In genomic region chr6:1390071-1390804, GRCh38 we compare ENCODE assay signal across 1 cellular context.
TF ChIP-seq lines count a peak whose summit lies in the region.

No MANE protein-coding gene starts in this region.

TF ChIP-seq in HepG2, 621 proteins besides CTCF, POLR2A, EP300 and RAD21 (continued from another document):
- no peak for TF ChIP-seq IKZF5 (CRISPR knock-in tag; IDR thresholded peaks at IDR 0.05)
- no peak for TF ChIP-seq ZKSCAN5 (CRISPR knock-in tag; IDR thresholded peaks at IDR 0.05)
- no peak for TF ChIP-seq IRX3 (CRISPR knock-in tag; IDR thresholded peaks at IDR 0.05; ENCODE audit: borderline replicate concordance, low read depth)
- 0 out of 2 replicates have a peak, but pooled peaks have one; percentile 14 for TF ChIP-seq MAX (IDR thresholded peaks at IDR 0.05)
- TF ChIP-seq ASH2L (IDR thresholded peaks at IDR 0.05; ENCODE audit: insufficient read length, low read depth, low read length) = no peak
- TF ChIP-seq ZNF790 (CRISPR knock-in tag; IDR thresholded peaks at IDR 0.05; ENCODE audit: borderline replicate concordance) = no peak
- TF ChIP-seq SNRNP70 (IDR thresholded peaks at IDR 0.05; ENCODE audit: low read depth, low read length) = no peak
- TF ChIP-seq GABPB1 (CRISPR knock-in tag; IDR thresholded peaks at IDR 0.05) = peak; percentile 15; the same call in 1 of the 2 replicates
- TF ChIP-seq TBX3 (IDR thresholded peaks at IDR 0.05; ENCODE audit: borderline replicate concordance) = no peak
- no peak for TF ChIP-seq KDM2A (CRISPR knock-in tag; IDR thresholded peaks at IDR 0.05; ENCODE audit: borderline replicate concordance, low read depth)
- no peak for TF ChIP-seq MXD1 (CRISPR knock-in tag; IDR thresholded peaks at IDR 0.05)
- TF ChIP-seq HOXA9 (CRISPR knock-in tag; IDR thresholded peaks at IDR 0.05; ENCODE audit: borderline replicate concordance) = no peak
- TF ChIP-seq ZC3H4 (CRISPR knock-in tag; IDR thresholded peaks at IDR 0.05; ENCODE audit: borderline replicate concordance) = no peak
- TF ChIP-seq EZH2 (conservative IDR thresholded peaks at IDR 0.05; ENCODE audit: low read depth, low read length) = peak; percentile 99
- no peak for TF ChIP-seq SMC3 (IDR thresholded peaks at IDR 0.05; ENCODE audit: low read length)
- TF ChIP-seq SAP130 (CRISPR knock-in tag; IDR thresholded peaks at IDR 0.05; ENCODE audit: low read depth) = no peak
- TF ChIP-seq KDM5A (IDR thresholded peaks at IDR 0.05; ENCODE audit: borderline replicate concordance, low read length) = no peak
- TF ChIP-seq NFE2 (CRISPR knock-in tag; IDR thresholded peaks at IDR 0.05) = no peak
- no peak for TF ChIP-seq JUNB (CRISPR knock-in tag; IDR thresholded peaks at IDR 0.05; ENCODE audit: borderline replicate concordance)
- TF ChIP-seq TFDP1 (CRISPR knock-in tag; IDR thresholded peaks at IDR 0.05; ENCODE audit: borderline replicate concordance) = no peak
- TF ChIP-seq NFAT5 (CRISPR knock-in tag; IDR thresholded peaks at IDR 0.05) = 0 out of 2 replicates have a peak, but pooled peaks have one; percentile 36
- no peak for TF ChIP-seq ETV6 (CRISPR knock-in tag; conservative IDR thresholded peaks at IDR 0.05)
- TF ChIP-seq RELA (CRISPR knock-in tag; IDR thresholded peaks at IDR 0.05) = no peak
- TF ChIP-seq ARNT2 (CRISPR knock-in tag; IDR thresholded peaks at IDR 0.05; ENCODE audit: low read depth) = 0 out of 2 replicates have a peak, but pooled peaks have one; percentile 49
- no peak for TF ChIP-seq NR2C2 (CRISPR knock-in tag; IDR thresholded peaks at IDR 0.05; ENCODE audit: borderline replicate concordance)
- TF ChIP-seq ZNF513 (CRISPR knock-in tag; conservative IDR thresholded peaks at IDR 0.05) = no peak
